In genomic region chr3:8767667-8768363, GRCh38 we compare ENCODE assay signal across 9 cellular contexts. TPM values are rescaled to one million over a fixed set of nuclear protein-coding genes. Genes with fewer than 3 reads are reported as not detected.
DNase-seq lines count a peak whose midpoint lies in the region; ATAC-seq, FAIRE-seq and TF ChIP-seq lines count a peak whose summit lies in the region.
"Had no signal": no experiment of that assay in that cellular context is flagged by ENCODE, and none has a peak within 500 bp of the region (broad histone marks: within the 10 kb centered on the region; RNA-seq: fewer than 3 reads in every experiment).

No MANE protein-coding gene starts in this region.

- no peaks in the 10 kb centered on the region for H3K9me1 ChIP-seq in keratinocyte (ENCODE audit: control insufficient read depth, extremely low read depth, insufficient read depth, low read length)

- no peak overlapping the region for H3K27ac Mint-ChIP-seq in activated naive CD8-positive, alpha-beta T cell treated with anti-CD3 and anti-CD28 coated beads for 36 hours

- no peaks in the 10 kb centered on the region for H3K9me3 ChIP-seq in keratinocyte (ENCODE audit: control insufficient read depth, low read depth, low read length)
- no peaks in the 10 kb centered on the region for H3K9me3 ChIP-seq in upper lobe of right lung

- peaks cover 14% of the 10 kb centered on the region for H3K4me1 Mint-ChIP-seq in activated naive CD8-positive, alpha-beta T cell treated with anti-CD3 and anti-CD28 coated beads for 36 hours

- DNase-seq in EL, result peak; percentile 50
- peak; percentile 30 for DNase-seq in activated naive CD8-positive, alpha-beta T cell treated with anti-CD3 and anti-CD28 coated beads for 36 hours
- DNase-seq in keratinocyte (ENCODE audit: low read depth, low spot score), result peak; percentile 28
- no peak for DNase-seq in upper lobe of right lung
- DNase-seq in NCI-H1694 treated with DMSO at 0.1 percent for 48 hours (lab: John Stamatoyannopoulos, UW), result no peak
- DNase-seq in HTR-8/SVneo (ENCODE audit: insufficient read length, low spot score), result no peak

- peak overlapping the region; percentile 70 for H2AFZ ChIP-seq in keratinocyte (ENCODE audit: control insufficient read depth, low read length)
- H2AFZ ChIP-seq: PC-9 had no signal

- H3K4me3 Mint-ChIP-seq in activated naive CD8-positive, alpha-beta T cell treated with anti-CD3 and anti-CD28 coated beads for 36 hours, result no peak overlapping the region

- H4K20me1 ChIP-seq in keratinocyte (ENCODE audit: control insufficient read depth, extremely low read depth, insufficient read depth, low read length), result no peaks in the 10 kb centered on the region

- H3K9ac ChIP-seq in keratinocyte (ENCODE audit: control insufficient read depth, extremely low read depth, insufficient read depth, low read length), result no peak overlapping the region

- FAIRE-seq in keratinocyte (lab: Jason Lieb, UNC), result no peak
- no peak for FAIRE-seq in HTR-8/SVneo (lab: Jason Lieb, UNC)

- TF ChIP-seq CTCF in keratinocyte (optimal IDR thresholded peaks at IDR 0.05 in 1 of 3, IDR thresholded peaks at IDR 0.05 in 1 of 3, conservative IDR thresholded peaks at IDR 0.05 in 1 of 3; ENCODE audit: extremely low read depth in 1 of 3, insufficient read depth in 2 of 3, low read length in 3 of 3), result peak; percentile 45 to 90 (median 73)
- TF ChIP-seq CTCF in upper lobe of right lung (IDR thresholded peaks at IDR 0.05), result no peak

- peaks cover 24% of the 10 kb centered on the region for H3K27me3 ChIP-seq in keratinocyte (ENCODE audit: control insufficient read depth, extremely low read depth, insufficient read depth, low read length)
- H3K27me3 ChIP-seq in upper lobe of right lung, result peaks cover 32% of the 10 kb centered on the region

- H3K27ac ChIP-seq in keratinocyte (ENCODE audit: control insufficient read depth, insufficient read depth, low read length) (no peak overlapping the region), upper lobe of right lung (no peak overlapping the region)
- H3K27ac ChIP-seq: PC-9 had no signal

- H3K4me3 ChIP-seq in keratinocyte (ENCODE audit: control insufficient read depth in 2 of 3, extremely low read depth in 1 of 3, insufficient read depth in 2 of 3, low read depth in 1 of 3, low read length in 3 of 3) (peak overlapping the region; percentile 7 to 52 (median 47)), upper lobe of right lung (no peak overlapping the region)
- H3K4me3 ChIP-seq: PC-9 had no signal

- peaks cover 12% of the 10 kb centered on the region for H3K4me1 ChIP-seq in keratinocyte (ENCODE audit: control insufficient read depth, extremely low read depth, insufficient read depth, low read length)
- peaks cover 13% of the 10 kb centered on the region for H3K4me1 ChIP-seq in upper lobe of right lung

- peak; percentile 51 for ATAC-seq in GM19372 (IDR thresholded peaks at IDR 0.05; ENCODE audit: low read depth, unreplicated experiment)
- peak; percentile 56 for ATAC-seq in HG03432 (IDR thresholded peaks at IDR 0.05; ENCODE audit: unreplicated experiment)
- peak; percentile 10 for ATAC-seq in upper lobe of right lung

- dilution Hi-C loops in keratinocyte (cut with MboI; ENCODE audit: extremely low pct_ligation_motif_present, low sequenced_read_pairs), result no loop called here

- peak overlapping the region; percentile 77 for H3K4me2 ChIP-seq in keratinocyte (ENCODE audit: control insufficient read depth, extremely low read depth, insufficient read depth, low read depth, low read length)
- H3K4me2 ChIP-seq: PC-9 had no signal

- no peaks in the 10 kb centered on the region for H3K79me2 ChIP-seq in keratinocyte (ENCODE audit: control insufficient read depth, insufficient read depth, low read length)

- H3K36me3 ChIP-seq in keratinocyte (ENCODE audit: control insufficient read depth in 2 of 2, extremely low read depth in 1 of 2, insufficient read depth in 2 of 2, low read length in 2 of 2), result no peaks in the 10 kb centered on the region
- no peaks in the 10 kb centered on the region for H3K36me3 ChIP-seq in upper lobe of right lung

- no peaks in the 10 kb centered on the region for H3K9me3 Mint-ChIP-seq in activated naive CD8-positive, alpha-beta T cell treated with anti-CD3 and anti-CD28 coated beads for 36 hours

- intact Hi-C loops in upper lobe of right lung (cut with DNase I), result no loop called here

- H3K36me3 Mint-ChIP-seq in activated naive CD8-positive, alpha-beta T cell treated with anti-CD3 and anti-CD28 coated beads for 36 hours, result no peaks in the 10 kb centered on the region

- H3K27me3 Mint-ChIP-seq in activated naive CD8-positive, alpha-beta T cell treated with anti-CD3 and anti-CD28 coated beads for 36 hours, result peaks cover 61% of the 10 kb centered on the region

RNA-seq across cellular contexts. Expression of gene OXTR, which starts 1.6 kb away (rescaled TPM):
- total RNA-seq in activated naive CD8-positive, alpha-beta T cell treated with anti-CD3 and anti-CD28 coated beads for 36 hours, result under 1 TPM; 0.60 to 0.70 TPM
- polyA plus RNA-seq in keratinocyte, result 0.08 to 0.19 TPM (median 0.16 TPM) in 3 replicates
- polyA plus RNA-seq in keratinocyte (2011; ENCODE audit: low read depth), result 0.41 TPM
- polyA plus RNA-seq in keratinocyte (2011; cell fraction: cytosol; rRNA removed), result 0.06 and 0.10 TPM in 2 replicates
- polyA plus RNA-seq in keratinocyte (2011; cell fraction: nucleus; rRNA removed), result 0.48 and 0.53 TPM in 2 replicates
- polyA plus RNA-seq in keratinocyte (2012; ENCODE audit: low replicate concordance), result 0.14 and 0.31 TPM in 2 replicates
- polyA minus RNA-seq in keratinocyte, result 0.03 to 0.19 TPM (median 0.07 TPM) in 3 replicates
- polyA minus RNA-seq in keratinocyte (2011; cell fraction: cytosol; rRNA and poly(A)+ RNA removed), result not detected
- polyA minus RNA-seq in keratinocyte (2011; cell fraction: nucleus; rRNA and poly(A)+ RNA removed), result 0.32 and 0.54 TPM in 2 replicates
- total RNA-seq in upper lobe of right lung, result 0.55 TPM

RNA-seq across cellular contexts. Expression of gene CAV3, which starts 34.2 kb away (rescaled TPM):
- total RNA-seq in activated naive CD8-positive, alpha-beta T cell treated with anti-CD3 and anti-CD28 coated beads for 36 hours, result not detected
- polyA plus RNA-seq in keratinocyte, result not detected in 3 replicates
- not detected for polyA plus RNA-seq in keratinocyte (2011; ENCODE audit: low read depth)
- not detected in 2 replicates for polyA plus RNA-seq in keratinocyte (2011; cell fraction: cytosol; rRNA removed)
- polyA plus RNA-seq in keratinocyte (2011; cell fraction: nucleus; rRNA removed), result not detected in 2 replicates
- not detected in 2 replicates for polyA plus RNA-seq in keratinocyte (2012; ENCODE audit: low replicate concordance)
- not detected in 3 replicates for polyA minus RNA-seq in keratinocyte
- not detected for polyA minus RNA-seq in keratinocyte (2011; cell fraction: cytosol; rRNA and poly(A)+ RNA removed)
- not detected in 2 replicates for polyA minus RNA-seq in keratinocyte (2011; cell fraction: nucleus; rRNA and poly(A)+ RNA removed)
- 0.32 TPM for total RNA-seq in upper lobe of right lung

Comparison
In these comparisons a context has a peak if more than half of its experiments do, and no peak if none do; other contexts are left out.
1. DNase-seq: peak in EL (single experiment), activated naive CD8-positive, alpha-beta T cell treated with anti-CD3 and anti-CD28 coated beads for 36 hours (single experiment) and keratinocyte (single experiment); none in upper lobe of right lung (single experiment), NCI-H1694 treated with DMSO at 0.1 percent for 48 hours (single experiment) and HTR-8/SVneo (single experiment).
2. Peak in every context shown above with its lines, with median percentiles within 50 percentile points of each other: ATAC-seq.